In genomic region chr11:41446566-41446965, GRCh38 we compare ENCODE assay signal across 36 cellular contexts. TPM values are rescaled to one million over a fixed set of nuclear protein-coding genes. Genes with fewer than 3 reads are reported as not detected.
"Had no signal": no experiment of that assay in that cellular context is flagged by ENCODE, and none has a peak within 500 bp of the region (broad histone marks: within the 10 kb centered on the region; RNA-seq: fewer than 3 reads in every experiment).

No MANE protein-coding gene starts in this region.

- H3K4me3 ChIP-seq: body of pancreas, breast epithelium, MG63, Peyer's patch, SJSA1 had no signal

- H3K36me3 ChIP-seq: breast epithelium, MG63, Peyer's patch, SJSA1 had no signal

- H3K27ac ChIP-seq: body of pancreas, breast epithelium, Peyer's patch, SJSA1 had no signal

- H3K9me3 ChIP-seq: body of pancreas, breast epithelium, MG63, Peyer's patch, SJSA1, SK-N-SH had no signal

- H3K27me3 Mint-ChIP-seq: activated CD4-positive, alpha-beta T cell treated with anti-CD3 and anti-CD28 coated beads for 36 hours; activated CD4-positive, alpha-beta T cell treated with anti-CD3 and anti-CD28 coated beads, Interleukin-2, amount 10 ng/mL, durations not matched to agents 7 days and 5 days; activated naive CD4-positive, alpha-beta T cell treated with anti-CD3 and anti-CD28 coated beads, Interleukin-2, amount 10 ng/mL, durations not matched to agents 7 days and 5 days; activated naive CD8-positive, alpha-beta T cell; activated naive CD8-positive, alpha-beta T cell treated with anti-CD3 and anti-CD28 coated beads, Interleukin-2, amount 50 U/mL, for 24 hours had no signal

- H3K9ac ChIP-seq: SK-N-SH had no signal

- H3K4me3 Mint-ChIP-seq: activated CD4-positive, alpha-beta T cell treated with anti-CD3 and anti-CD28 coated beads for 36 hours; activated CD4-positive, alpha-beta T cell treated with anti-CD3 and anti-CD28 coated beads, Interleukin-2, amount 10 ng/mL, durations not matched to agents 7 days and 5 days; activated CD8-positive, alpha-beta T cell treated with anti-CD3 and anti-CD28 coated beads, Interleukin-2, amount 10 ng/mL, durations not matched to agents 7 days and 5 days; activated naive CD4-positive, alpha-beta T cell treated with anti-CD3 and anti-CD28 coated beads, Interleukin-2, amount 10 ng/mL, durations not matched to agents 7 days and 5 days; activated naive CD8-positive, alpha-beta T cell; activated naive CD8-positive, alpha-beta T cell treated with anti-CD3 and anti-CD28 coated beads, Interleukin-2, amount 50 U/mL, for 24 hours; activated T-cell treated with anti-CD3 and anti-CD28 coated beads, Interleukin-2, amount 50 U/mL, for 4 hours; activated T-helper 1 cell treated with anti-CD3 and anti-CD28 coated beads, Interleukin-12 subunit alpha, Interleukin-12 subunit beta, Interleukin-2, Interleukin-4 antibody, amounts not matched to agents 30 ng/mL and 10 ng/mL and 1 ng/mL, durations not matched to agents 14 hours and 24 hours and 36 hours; T-helper 1 cell treated with Interleukin-12 subunit alpha and Interleukin-12 subunit beta and Interleukin-4 antibody, amounts not matched to agents 30 μg/mL and 1 μg/mL, for 36 hours; T-helper 2 cell treated with Interferon-gamma antibody and Interleukin-4, amounts not matched to agents 5 μg/mL and 100 μg/mL, for 36 hours had no signal

- H3K4me1 ChIP-seq: body of pancreas, breast epithelium, Peyer's patch, SJSA1 had no signal

- H3K4me2 ChIP-seq: SK-N-SH had no signal

- H3K27ac Mint-ChIP-seq: activated CD4-positive, alpha-beta T cell treated with anti-CD3 and anti-CD28 coated beads for 36 hours; activated CD4-positive, alpha-beta T cell treated with anti-CD3 and anti-CD28 coated beads, Interleukin-2, amount 10 ng/mL, durations not matched to agents 7 days and 5 days; activated CD8-positive, alpha-beta T cell treated with anti-CD3 and anti-CD28 coated beads, Interleukin-2, amount 10 ng/mL, durations not matched to agents 7 days and 5 days; activated naive CD4-positive, alpha-beta T cell treated with anti-CD3 and anti-CD28 coated beads, Interleukin-2, amount 10 ng/mL, durations not matched to agents 7 days and 5 days; activated naive CD8-positive, alpha-beta T cell; activated naive CD8-positive, alpha-beta T cell treated with anti-CD3 and anti-CD28 coated beads, Interleukin-2, amount 50 U/mL, for 24 hours; activated T-helper 1 cell treated with anti-CD3 and anti-CD28 coated beads, Interleukin-12 subunit alpha, Interleukin-12 subunit beta, Interleukin-2, Interleukin-4 antibody, amounts not matched to agents 30 ng/mL and 10 ng/mL and 1 ng/mL, durations not matched to agents 14 hours and 24 hours and 36 hours; T-helper 1 cell treated with Interleukin-12 subunit alpha and Interleukin-12 subunit beta and Interleukin-4 antibody, amounts not matched to agents 30 μg/mL and 1 μg/mL, for 36 hours; T-helper 2 cell treated with Interferon-gamma antibody and Interleukin-4, amounts not matched to agents 5 μg/mL and 100 μg/mL, for 36 hours had no signal

- H3K4me1 Mint-ChIP-seq: activated CD4-positive, alpha-beta T cell treated with anti-CD3 and anti-CD28 coated beads for 36 hours; activated CD4-positive, alpha-beta T cell treated with anti-CD3 and anti-CD28 coated beads, Interleukin-2, amount 10 ng/mL, durations not matched to agents 7 days and 5 days; activated naive CD4-positive, alpha-beta T cell treated with anti-CD3 and anti-CD28 coated beads, Interleukin-2, amount 10 ng/mL, durations not matched to agents 7 days and 5 days; activated naive CD8-positive, alpha-beta T cell treated with anti-CD3 and anti-CD28 coated beads, Interleukin-2, amount 50 U/mL, for 24 hours had no signal

- FAIRE-seq: TTC549 had no signal

- H3K36me3 Mint-ChIP-seq: activated naive CD4-positive, alpha-beta T cell treated with anti-CD3 and anti-CD28 coated beads, Interleukin-2, amount 10 ng/mL, durations not matched to agents 7 days and 5 days; activated naive CD8-positive, alpha-beta T cell had no signal

- H3K27me3 ChIP-seq: body of pancreas, breast epithelium, MG63, Peyer's patch had no signal

- DNase-seq: activated CD4-positive, alpha-beta T cell treated with anti-CD3 and anti-CD28 coated beads for 36 hours; activated CD4-positive, alpha-beta T cell treated with anti-CD3 and anti-CD28 coated beads, Interleukin-2, amount 10 ng/mL, durations not matched to agents 7 days and 5 days; activated CD4-positive, alpha-beta T cell treated with anti-CD3 and anti-CD28 coated beads, Interleukin-2, amount 50 U/mL, for 48 hours; activated CD8-positive, alpha-beta T cell treated with anti-CD3 and anti-CD28 coated beads, Interleukin-2, amount 10 ng/mL, durations not matched to agents 7 days and 5 days; activated effector memory CD4-positive, alpha-beta T cell treated with Interleukin-2 at 50 U/mL for 16 hours; activated naive CD4-positive, alpha-beta T cell treated with anti-CD3 and anti-CD28 coated beads, Interleukin-2, amount 10 ng/mL, durations not matched to agents 7 days and 5 days; activated naive CD8-positive, alpha-beta T cell treated with anti-CD3 and anti-CD28 coated beads, Interleukin-2, amount 50 U/mL, for 24 hours; activated T-cell treated with anti-CD3 and anti-CD28 coated beads, Interleukin-2, amount 50 U/mL, for 4 hours; anterior cingulate cortex; body of pancreas; Kasumi-1; KG1; MG63; NCI-H1048; NCI-H1105 treated with DMSO at 0.1 percent for 48 hours; NCI-H1436 treated with DMSO at 0.1 percent for 48 hours; NCI-H1694 treated with DMSO at 0.1 percent for 48 hours; NCI-H2029; NCI-H2171; NCI-H446; NCI-H510A treated with DMSO at 0.1 percent for 48 hours; NCI-H526 treated with DMSO at 0.1 percent for 48 hours; NCI-H774; Peyer's patch; RPMI8226; SHP77 treated with DMSO at 0.1 percent for 48 hours; SK-N-SH had no signal

- ATAC-seq: activated CD4-positive, alpha-beta T cell treated with anti-CD3 and anti-CD28 coated beads for 36 hours; activated CD4-positive, CD25-positive, alpha-beta regulatory T cell treated with anti-CD3 and anti-CD28 coated beads, Interleukin-2, amount 50 U/mL, for 24 hours; activated CD8-positive, alpha-beta T cell treated with anti-CD3 and anti-CD28 coated beads, Interleukin-2, amount 10 ng/mL, durations not matched to agents 7 days and 5 days; activated naive CD8-positive, alpha-beta T cell treated with anti-CD3 and anti-CD28 coated beads, Interleukin-2, amount 50 U/mL, for 24 hours; activated T-cell treated with anti-CD3 and anti-CD28 coated beads, Interleukin-2, amount 50 U/mL, for 4 hours; body of pancreas; PC-3 had no signal

RNA-seq across cellular contexts. Expression of gene LRRC4C, which starts 12.9 kb away (rescaled TPM):
- total RNA-seq: activated CD4-positive, alpha-beta T cell treated with anti-CD3 and anti-CD28 coated beads for 36 hours; activated CD4-positive, alpha-beta T cell treated with anti-CD3 and anti-CD28 coated beads, Interleukin-2, amount 10 ng/mL, durations not matched to agents 7 days and 5 days; activated CD8-positive, alpha-beta T cell treated with anti-CD3 and anti-CD28 coated beads, Interleukin-2, amount 10 ng/mL, durations not matched to agents 7 days and 5 days; activated T-cell treated with anti-CD3 and anti-CD28 coated beads, Interleukin-2, amount 50 U/mL, for 4 hours; activated T-helper 1 cell treated with anti-CD3 and anti-CD28 coated beads, Interleukin-12 subunit alpha, Interleukin-12 subunit beta, Interleukin-2, Interleukin-4 antibody, amounts not matched to agents 30 ng/mL and 10 ng/mL and 1 ng/mL, durations not matched to agents 14 hours and 24 hours and 36 hours; PC-3; SJSA1 had no signal
